ENCODE assay signal across 28 cellular contexts in the genomic region with DNA sequence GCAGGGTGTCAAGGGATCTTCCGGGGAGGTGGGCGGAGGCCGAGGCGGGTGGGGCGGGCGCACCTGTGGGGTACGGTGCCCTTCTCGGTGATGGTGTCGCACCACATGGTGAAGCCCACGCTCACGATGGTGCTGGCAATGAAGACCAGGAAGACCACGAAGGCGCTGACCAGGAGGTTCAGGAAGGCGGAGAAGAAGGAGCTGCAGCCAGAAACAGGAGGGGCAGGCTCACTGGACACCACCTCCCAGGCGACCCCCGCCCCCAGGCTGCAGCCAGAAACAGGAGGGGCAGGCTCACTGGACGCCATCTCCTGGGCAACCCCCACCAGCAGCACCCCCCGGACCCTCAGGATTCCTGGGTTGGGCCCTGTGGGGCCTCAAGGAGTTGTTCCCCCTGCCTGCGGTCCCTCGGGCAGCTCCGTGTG. TPM values are rescaled to one million over a fixed set of nuclear protein-coding genes. Genes with fewer than 3 reads are reported as not detected.
"Had no signal": no experiment of that assay in that cellular context is flagged by ENCODE, and none has a peak within 500 bp of the region (broad histone marks: within the 10 kb centered on the region; RNA-seq: fewer than 3 reads in every experiment).

No MANE protein-coding gene starts in this region.

- H3K4me3 ChIP-seq: MG63 had no signal

- H3K9me3 ChIP-seq: MG63 had no signal

- H3K36me3 ChIP-seq: MG63 had no signal

- ATAC-seq: activated T-cell treated with anti-CD3 and anti-CD28 coated beads, Interleukin-2, amount 50 U/mL, for 72 hours; PC-3; T-cell had no signal

- H3K27me3 ChIP-seq: MG63 had no signal

- FAIRE-seq: RCC 7860, TTC549 had no signal

- DNase-seq: activated CD4-positive, alpha-beta memory T cell treated with anti-CD3 and anti-CD28 coated beads for 36 hours; activated CD4-positive, alpha-beta T cell treated with anti-CD3 and anti-CD28 coated beads, Interleukin-2, amount 10 ng/mL, durations not matched to agents 7 days and 5 days; activated CD4-positive, CD25-positive, alpha-beta regulatory T cell; activated CD8-positive, alpha-beta memory T cell treated with anti-CD3 and anti-CD28 coated beads for 24 hours; activated gamma-delta T cell treated with Interleukin-2 at 50 U/mL for 16 hours; activated naive CD4-positive, alpha-beta T cell treated with anti-CD3 and anti-CD28 coated beads, Interleukin-2, amount 10 ng/mL, durations not matched to agents 7 days and 5 days; activated naive CD8-positive, alpha-beta T cell treated with anti-CD3 and anti-CD28 coated beads for 36 hours; activated T-cell treated with anti-CD3 and anti-CD28 coated beads, Interleukin-2, amount 50 U/mL, for 72 hours; caudate nucleus; KG1; MG63; MV-4-11; NCI-H1092 treated with DMSO at 0.1 percent for 48 hours; NCI-H1436; NCI-H187; NCI-H2081; NCI-H446; NCI-H524; PC-3; SHP77 treated with DMSO at 0.1 percent for 48 hours; T-cell; T-helper 2 cell; T1000 had no signal

RNA-seq across cellular contexts. Expression of a gene that starts 7.6 kb away (rescaled TPM):
- total RNA-seq: activated CD4-positive, alpha-beta memory T cell treated with anti-CD3 and anti-CD28 coated beads for 36 hours; activated CD4-positive, alpha-beta T cell treated with anti-CD3 and anti-CD28 coated beads, Interleukin-2, amount 10 ng/mL, durations not matched to agents 7 days and 5 days; activated naive CD8-positive, alpha-beta T cell treated with anti-CD3 and anti-CD28 coated beads for 36 hours; PC-3; T-cell had no signal
- polyA plus RNA-seq: IgD-negative memory B cell had no signal

RNA-seq across cellular contexts. Expression of a gene that starts 17.4 kb away (rescaled TPM):
- total RNA-seq: activated CD4-positive, alpha-beta memory T cell treated with anti-CD3 and anti-CD28 coated beads for 36 hours; activated CD4-positive, alpha-beta T cell treated with anti-CD3 and anti-CD28 coated beads, Interleukin-2, amount 10 ng/mL, durations not matched to agents 7 days and 5 days; activated naive CD8-positive, alpha-beta T cell treated with anti-CD3 and anti-CD28 coated beads for 36 hours; activated T-cell treated with anti-CD3 and anti-CD28 coated beads, Interleukin-2, amount 50 U/mL, for 72 hours; activated T-helper 2 cell treated with anti-CD3 and anti-CD28 coated beads, Interferon-gamma antibody, Interleukin-2, Interleukin-4, amounts not matched to agents 10 μg/mL and 5 μg/mL and 100 μg/mL, durations not matched to agents 14 hours and 24 hours and 36 hours; PC-3; SK-MEL-5; T-cell had no signal
- polyA plus RNA-seq: IgD-negative memory B cell had no signal
